ENCODE assay signal across 10 cellular contexts in genomic region chr5:143376911-143377838, GRCh38. TPM values are rescaled to one million over a fixed set of nuclear protein-coding genes. Genes with fewer than 3 reads are reported as not detected.
DNase-seq lines count a peak whose midpoint lies in the region; TF ChIP-seq lines count a peak whose summit lies in the region.
"Had no signal": no experiment of that assay in that cellular context is flagged by ENCODE, and none has a peak within 500 bp of the region (broad histone marks: within the 10 kb centered on the region; RNA-seq: fewer than 3 reads in every experiment).

No MANE protein-coding gene starts in this region.

- H3K27me3 ChIP-seq in NT2/D1 (ENCODE audit: insufficient read depth, insufficient read length) (no peaks in the 10 kb centered on the region), esophagus muscularis mucosa (no peaks in the 10 kb centered on the region), uterus (no peaks in the 10 kb centered on the region)

- DNase-seq in NCI-H1417 (lab: John Stamatoyannopoulos, UW) (peak in 2 of 3 experiments; percentile 3 to 26), NCI-H1417 treated with DMSO at 0.1 percent for 48 hours (lab: John Stamatoyannopoulos, UW) (no peak), NT2/D1 (ENCODE audit: low read depth, low spot score) (peak; percentile 20), esophagus muscularis mucosa (ENCODE audit: extremely low spot score) (no peak), retina (peak; percentile 9), activated gamma-delta T cell treated with Interleukin-2 at 50 U/mL for 16 hours (no peak), anterior cingulate cortex (lab: John Stamatoyannopoulos, UW) (no peak), uterus (no peak)
- DNase-seq: 8988T had no signal

- intact Hi-C loops in esophagus muscularis mucosa (cut with DNase I) (no loop called here), uterus (cut with DNase I; ENCODE audit: low total_unique reads) (no loop called here)

- TF ChIP-seq EP300 in esophagus muscularis mucosa (IDR thresholded peaks at IDR 0.05), result no peak

- H3K4me3 ChIP-seq in NT2/D1 (ENCODE audit: insufficient read length, low read depth) (no peak overlapping the region), esophagus muscularis mucosa (no peak overlapping the region), uterus (no peak overlapping the region)

- TF ChIP-seq POLR2A in esophagus muscularis mucosa (IDR thresholded peaks at IDR 0.05; ENCODE audit: low read depth), result no peak
- TF ChIP-seq POLR2A in uterus (IDR thresholded peaks at IDR 0.05), result no peak

- no peaks in the 10 kb centered on the region for H3K36me3 ChIP-seq in NT2/D1 (ENCODE audit: insufficient read depth, insufficient read length, low read length)
- no peaks in the 10 kb centered on the region for H3K36me3 ChIP-seq in esophagus muscularis mucosa
- H3K36me3 ChIP-seq in uterus, result no peaks in the 10 kb centered on the region

- TF ChIP-seq CTCF in esophagus muscularis mucosa (IDR thresholded peaks at IDR 0.05) (no peak), uterus (IDR thresholded peaks at IDR 0.05) (no peak)

- no peak overlapping the region for H3K9ac ChIP-seq in NT2/D1 (ENCODE audit: insufficient read length, low read depth)
- H3K9ac ChIP-seq: parathyroid adenoma had no signal

- H3K9me3 ChIP-seq in NT2/D1 (ENCODE audit: insufficient read depth, low read length), result no peaks in the 10 kb centered on the region
- no peaks in the 10 kb centered on the region for H3K9me3 ChIP-seq in esophagus muscularis mucosa
- H3K9me3 ChIP-seq in uterus, result no peaks in the 10 kb centered on the region

- 79% methylated on average over 5 of the region's 5 CpGs for WGBS in esophagus muscularis mucosa

- H3K4me1 ChIP-seq in NT2/D1 (ENCODE audit: insufficient read depth, insufficient read length) (no peaks in the 10 kb centered on the region), esophagus muscularis mucosa (peaks cover 42 to 83% (median 73%) of the 10 kb centered on the region in 4 donors), uterus (no peaks in the 10 kb centered on the region)

- H3K27ac ChIP-seq in esophagus muscularis mucosa (replicated peaks in 1 of 4) (peak overlapping the region; percentile 4 to 34 (median 12)), uterus (no peak overlapping the region)
- H3K27ac ChIP-seq: parathyroid adenoma had no signal

RNA-seq across cellular contexts. Expression of gene NR3C1, which starts 26.3 kb away (rescaled TPM):
- 10 to 100 TPM; 79.2 to 92.3 (median 89.3) TPM for total RNA-seq in esophagus muscularis mucosa
- total RNA-seq in uterus, result 100 to 1,000 TPM in 1 of 4 donors, 10 to 100 TPM in 3; 55.1 to 134 (median 87.3) TPM

Comparison
In these comparisons a context has a peak if more than half of its experiments do, and no peak if none do; other contexts are left out.
1. DNase-seq: peak in NCI-H1417 (2 of 3), NT2/D1 (single experiment) and retina (single experiment); none in NCI-H1417 treated with DMSO at 0.1 percent for 48 hours (single experiment), esophagus muscularis mucosa (single experiment), activated gamma-delta T cell treated with Interleukin-2 at 50 U/mL for 16 hours (single experiment), anterior cingulate cortex (0 of 58) and uterus (0 of 2).
2. H3K27ac ChIP-seq: peak in esophagus muscularis mucosa (4 of 4); none in uterus (0 of 2).